9 cellular contexts compared by ENCODE assay signal in the genomic region with DNA sequence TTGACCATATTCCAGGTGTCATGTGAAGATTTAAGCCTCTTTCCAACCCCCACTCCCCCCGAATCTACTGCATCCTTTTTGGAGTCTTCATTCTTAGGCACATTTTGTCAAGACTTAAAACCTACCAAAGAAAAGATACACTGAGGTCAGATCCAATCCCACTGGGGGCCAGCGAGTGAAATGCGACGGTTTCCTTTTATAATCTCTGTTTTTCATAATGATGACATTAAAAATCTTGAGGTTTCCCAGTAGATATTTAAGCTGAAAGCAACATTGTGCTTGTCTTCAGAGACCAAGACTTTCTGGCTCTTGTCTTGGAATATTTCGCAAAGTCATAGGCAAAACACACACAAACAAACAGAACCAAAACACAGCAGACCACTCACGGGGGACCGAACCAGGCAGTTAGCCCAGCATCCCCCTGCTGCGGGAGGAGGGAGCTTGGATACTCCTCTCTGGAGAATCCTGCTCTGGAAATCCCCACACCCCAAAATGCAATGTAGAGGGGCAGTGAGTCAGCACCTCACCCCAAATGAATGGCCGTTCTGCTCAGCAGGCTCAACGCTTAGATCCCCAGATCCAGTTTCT. TPM values are rescaled to one million over a fixed set of nuclear protein-coding genes. Genes with fewer than 3 reads are reported as not detected.
DNase-seq lines count a peak whose midpoint lies in the region; ATAC-seq, FAIRE-seq and TF ChIP-seq lines count a peak whose summit lies in the region.
"Had no signal": no experiment of that assay in that cellular context is flagged by ENCODE, and none has a peak within 500 bp of the region (broad histone marks: within the 10 kb centered on the region; RNA-seq: fewer than 3 reads in every experiment).

No MANE protein-coding gene starts in this region.

- H4K5ac ChIP-seq in H1 (ENCODE audit: insufficient read length, low read depth, low read length) = no peak overlapping the region

- FAIRE-seq in H1 (lab: Jason Lieb, UNC) = no peak

- H2BK5ac ChIP-seq in H1 (ENCODE audit: low read depth, low read length) = no peak overlapping the region

- ATAC-seq in natural killer cell treated with Interleukin-12 subunit alpha and Interleukin-12 subunit beta and Interleukin-15 and Interleukin-18, amount 100 ng/mL, for 72 hours = no peak
- ATAC-seq in GM21381 (IDR thresholded peaks at IDR 0.05; ENCODE audit: unreplicated experiment) (no peak), HG03469 (IDR thresholded peaks at IDR 0.05; ENCODE audit: unreplicated experiment) (no peak)

- H3K23me2 ChIP-seq in H1 (ENCODE audit: low read depth, low read length) = peaks cover 3% of the 10 kb centered on the region; the same call in 1 of the 2 replicates

- H2AFZ ChIP-seq in H1 (ENCODE audit: low read length) = peak overlapping the region; percentile 96; the same call in 1 of the 2 replicates

- peaks cover 14 to 40% (median 30%) of the 10 kb centered on the region in 4 experiments for H3K4me1 ChIP-seq in H1 (replicated peaks in 1 of 4; ENCODE audit: control insufficient read depth in 3 of 4, insufficient read depth in 4 of 4, low read length in 3 of 4)

- peak overlapping the region in 2 of 4 experiments; percentile 21 to 47; a peak in 3 of 7 replicates for H3K9ac ChIP-seq in H1 (replicated peaks in 1 of 4; ENCODE audit: extremely low read depth in 1 of 4, low read depth in 3 of 4, low read length in 3 of 4)

- 55% methylated on average over 10 of the region's 10 CpGs; no CpG with 5 or more reads in 1 of the 2 experiments for WGBS in H1 (ENCODE audit: extremely low coverage in 1 of 2, insufficient coverage in 1 of 2, insufficient read length in 1 of 2, insufficient replicate concordance in 2 of 2, low coverage in 1 of 2, low lambda C conversion rate in 2 of 2, missing lambda C conversion rate in 1 of 2), 2 experiments

- peak overlapping the region; percentile 62 for H3K18ac ChIP-seq in H1 (ENCODE audit: extremely low read depth, low read length)

- TF ChIP-seq RAD21 in H1 (IDR thresholded peaks at IDR 0.05 in 1 of 2, conservative IDR thresholded peaks at IDR 0.05 in 1 of 2; ENCODE audit: low read depth in 2 of 2, low read length in 2 of 2) = no peak

- peaks cover 6% of the 10 kb centered on the region for H3K36me3 Mint-ChIP-seq in natural killer cell treated with Interleukin-12 subunit alpha and Interleukin-12 subunit beta and Interleukin-15 and Interleukin-18, amount 100 ng/mL, for 72 hours

- H3K27me3 Mint-ChIP-seq in natural killer cell treated with Interleukin-12 subunit alpha and Interleukin-12 subunit beta and Interleukin-15 and Interleukin-18, amount 100 ng/mL, for 72 hours = peaks cover 37 to 58% of the 10 kb centered on the region in 2 donors

- no peak overlapping the region for H3K27ac ChIP-seq in H1 (ENCODE audit: low read depth, low read length)
- H3K27ac ChIP-seq: neutrophil had no signal

- H2BK15ac ChIP-seq in H1 (ENCODE audit: low read length) = no peak overlapping the region

- H3K27ac Mint-ChIP-seq in natural killer cell treated with Interleukin-12 subunit alpha and Interleukin-12 subunit beta and Interleukin-15 and Interleukin-18, amount 100 ng/mL, for 72 hours = no peak overlapping the region

- no peak overlapping the region for H3K23ac ChIP-seq in H1 (ENCODE audit: insufficient read length)

- H2BK12ac ChIP-seq in H1 (ENCODE audit: low read depth, low read length) = no peak overlapping the region

- no peaks in the 10 kb centered on the region for H3K9me3 ChIP-seq in H1 (ENCODE audit: insufficient read depth in 2 of 2, low read depth in 1 of 2, low read length in 1 of 2)

- DNase-seq in BJ (ENCODE audit: low read depth) (no peak), M059J (ENCODE audit: low read depth) (peak; percentile 46), H1 (ENCODE audit: low read depth in 1 of 2, low spot score in 2 of 2) (no peak), SIG-M5 treated with dmso at 0.1 percent for 504 hours (lab: John Stamatoyannopoulos, UW; ENCODE audit: unreplicated experiment) (no peak)
- DNase-seq in natural killer cell treated with Interleukin-12 subunit alpha and Interleukin-12 subunit beta and Interleukin-15 and Interleukin-18, amount 100 ng/mL, for 72 hours (ENCODE audit: low spot score) = no peak
- DNase-seq in activated CD4-positive, CD25-positive, alpha-beta regulatory T cell treated with anti-CD3 and anti-CD28 coated beads, Interleukin-2, amount 50 U/mL, for 72 hours = no peak

- peaks cover 0 to 1% of the 10 kb centered on the region in 2 experiments for H4K20me1 ChIP-seq in H1 (replicated peaks in 1 of 2; ENCODE audit: control insufficient read depth in 1 of 2, insufficient read depth in 2 of 2, low read length in 2 of 2)

- peak overlapping the region; percentile 52 for H3K56ac ChIP-seq in H1 (replicated peaks; ENCODE audit: insufficient read length, low read depth, low read length)

- H3K4ac ChIP-seq in H1 (replicated peaks; ENCODE audit: insufficient read length, low read depth, low read length) = no peak overlapping the region

- no peaks in the 10 kb centered on the region for H3K27me3 ChIP-seq in BJ (ENCODE audit: control insufficient read depth, insufficient read depth, low read length)
- peaks cover 0 to 27% (median 18%) of the 10 kb centered on the region in 4 experiments; a peak in 6 of 7 replicates for H3K27me3 ChIP-seq in H1 (replicated peaks in 1 of 4; ENCODE audit: control insufficient read depth in 3 of 4, extremely low read depth in 1 of 4, insufficient read depth in 3 of 4, low read length in 3 of 4)

- no peaks in the 10 kb centered on the region; the same call in 1 of the 2 replicates for H3K79me1 ChIP-seq in H1 (ENCODE audit: low read depth, low read length)

- peaks cover 7 to 10% of the 10 kb centered on the region in 2 donors for H3K4me1 Mint-ChIP-seq in natural killer cell treated with Interleukin-12 subunit alpha and Interleukin-12 subunit beta and Interleukin-15 and Interleukin-18, amount 100 ng/mL, for 72 hours (ENCODE audit: low read depth in 2 of 2)

- no peak overlapping the region for H2AK5ac ChIP-seq in H1 (ENCODE audit: low read depth, low read length)

- no peak for TF ChIP-seq CTCF in BJ (IDR thresholded peaks at IDR 0.05; ENCODE audit: insufficient read depth, low read depth, low read length)
- TF ChIP-seq CTCF in H1 (IDR thresholded peaks at IDR 0.05; ENCODE audit: control extremely low read depth in 1 of 3, insufficient read depth in 1 of 3, low read depth in 1 of 3, low read length in 3 of 3) = no peak

- CTCF ChIA-PET in BJ (lab: Yijun Ruan, JAX) (interaction anchor here (0.7 to 1.4 kb wide), 3 partner anchors 23 to 81 kb away, joined by 3 to 4 read pairs (median 3); no protein-coding TSS in a partner anchor), H1 (lab: Charles Lee; ENCODE audit: partially characterized antibody) (interaction anchor here (1.2 kb wide), 1 partner anchor 41 kb away, joined by 4 read pairs; no protein-coding TSS in a partner anchor)

- H2BK20ac ChIP-seq in H1 (ENCODE audit: low read length) = no peak overlapping the region

- peaks cover 15% of the 10 kb centered on the region for H3K36me3 ChIP-seq in BJ (ENCODE audit: control insufficient read depth, insufficient read depth, low read length)
- H3K36me3 ChIP-seq in H1 (ENCODE audit: control insufficient read depth in 2 of 4, insufficient read depth in 4 of 4, low read length in 3 of 4) = no peaks in the 10 kb centered on the region; a peak in 1 of 8 replicates
- H3K36me3 ChIP-seq: neutrophil had no signal

- H3K9me3 Mint-ChIP-seq in natural killer cell treated with Interleukin-12 subunit alpha and Interleukin-12 subunit beta and Interleukin-15 and Interleukin-18, amount 100 ng/mL, for 72 hours = peaks cover 1% of the 10 kb centered on the region

- H3K4me3 Mint-ChIP-seq in natural killer cell treated with Interleukin-12 subunit alpha and Interleukin-12 subunit beta and Interleukin-15 and Interleukin-18, amount 100 ng/mL, for 72 hours = peak overlapping the region; percentile 64

- H4K91ac ChIP-seq in H1 (replicated peaks; ENCODE audit: insufficient read length, low read length) = no peak overlapping the region

- H3K14ac ChIP-seq in H1 (ENCODE audit: insufficient read length) = no peak overlapping the region

- TF ChIP-seq EP300 in H1 (IDR thresholded peaks at IDR 0.05; ENCODE audit: borderline replicate concordance in 1 of 2, low read depth in 2 of 2, low read length in 2 of 2) = no peak

- peak overlapping the region; percentile 62 to 91 for H3K4me2 ChIP-seq in H1 (ENCODE audit: insufficient read depth in 1 of 2, low read depth in 2 of 2, low read length in 2 of 2)

- POLR2A ChIA-PET in BJ (lab: Charles Lee) = no interaction called here
- POLR2A ChIA-PET in H1 (lab: Charles Lee; ENCODE audit: partially characterized antibody) = interaction anchor here (0.7 kb wide), 1 partner anchor 14 kb away, joined by 3 read pairs; no protein-coding TSS in a partner anchor

- TF ChIP-seq POLR2A in H1 (IDR thresholded peaks at IDR 0.05; ENCODE audit: control extremely low read depth in 1 of 2, low read depth in 2 of 2, low read length in 2 of 2) = no peak

- H4K8ac ChIP-seq in H1 (ENCODE audit: extremely low read depth, insufficient read depth, low read length) = no peak overlapping the region

- peak overlapping the region; percentile 86 for H3K4me3 ChIP-seq in BJ (ENCODE audit: low read depth, low read length)
- H3K4me3 ChIP-seq in H1 (ENCODE audit: extremely low read depth in 1 of 4, insufficient read depth in 2 of 4, low read depth in 3 of 4, low read length in 4 of 4) = peak overlapping the region; percentile 41 to 75 (median 48)

- no peak overlapping the region for H2BK120ac ChIP-seq in H1 (replicated peaks; ENCODE audit: low read depth, low read length)

- H3K79me2 ChIP-seq in H1 (ENCODE audit: control insufficient read depth in 1 of 2, insufficient read depth in 2 of 2, low read length in 2 of 2) = peaks cover 2 to 3% of the 10 kb centered on the region in 2 experiments; a peak in 3 of 4 replicates

TF ChIP-seq in H1, 55 proteins besides CTCF, POLR2A, EP300 and RAD21:
- no peak for TF ChIP-seq SRF (IDR thresholded peaks at IDR 0.05; ENCODE audit: low read depth, low read length)
- peak; percentile 44; the same call in 1 of the 2 replicates for TF ChIP-seq MAFK (IDR thresholded peaks at IDR 0.05; ENCODE audit: low read depth, low read length)
TF ChIP-seq in H1: peak in this region for 1.

RNA-seq across cellular contexts. Expression of gene GAS6, which starts 0.5 kb away (rescaled TPM):
- 247 and 374 TPM in 2 replicates for polyA plus RNA-seq in BJ (2011; rRNA removed)
- polyA minus RNA-seq in BJ (2011; rRNA and poly(A)+ RNA removed) = 99.1 and 135 TPM in 2 replicates
- total RNA-seq in M059J (2014; rRNA removed; shearing (Covaris generic)) = 43.7 and 99.1 TPM in 2 replicates
- total RNA-seq in H1 (2021; fragmentation: NEBNext Ultra II Directional; extraction: Animal tissue kit (Norgen Biotek cat#: 25700)) = 18.4 and 18.6 TPM in 2 replicates
- polyA plus RNA-seq in H1 (2011; rRNA removed) = 31.0 and 37.3 TPM in 2 replicates
- polyA plus RNA-seq in H1 (2011; cell fraction: cytosol; rRNA removed) = 33.1 TPM
- polyA plus RNA-seq in H1 (2011; cell fraction: nucleus; rRNA removed) = 60.3 TPM
- polyA plus RNA-seq in H1 (2012, experiment 1 of 2) = 17.9 to 34.8 TPM (median 30.9 TPM) in 4 replicates
- 18.3 TPM for polyA plus RNA-seq in H1 (2012, experiment 2 of 2)
- polyA plus RNA-seq in H1 (2013, experiment 1 of 2) = 11.4 TPM
- polyA plus RNA-seq in H1 (2013, experiment 2 of 2) = 10.5 TPM
- 6.4 and 7.4 TPM in 2 replicates for polyA minus RNA-seq in H1 (2011; rRNA and poly(A)+ RNA removed)
- polyA minus RNA-seq in H1 (2011; cell fraction: cytosol; rRNA and poly(A)+ RNA removed) = 11.8 TPM
- 13.8 TPM for polyA minus RNA-seq in H1 (2011; cell fraction: nucleus; rRNA and poly(A)+ RNA removed)
- total RNA-seq in natural killer cell treated with Interleukin-12 subunit alpha and Interleukin-12 subunit beta and Interleukin-15 and Interleukin-18, amount 100 ng/mL, for 72 hours = under 1 TPM in 1 of 2 donors, not detected in 1; 0.45 TPM

Comparison
In these comparisons a context has a peak if more than half of its experiments do, and no peak if none do; other contexts are left out.
1. RNA of gene GAS6, which starts 0.5 kb away (total RNA-seq): 43.7 to 99.1 TPM in M059J and 18.4 to 18.6 TPM in H1; 0.45 TPM in natural killer cell treated with Interleukin-12 subunit alpha and Interleukin-12 subunit beta and Interleukin-15 and Interleukin-18, amount 100 ng/mL, for 72 hours; every median in the first group is over 10 times any median in the second.